In the genomic region with DNA sequence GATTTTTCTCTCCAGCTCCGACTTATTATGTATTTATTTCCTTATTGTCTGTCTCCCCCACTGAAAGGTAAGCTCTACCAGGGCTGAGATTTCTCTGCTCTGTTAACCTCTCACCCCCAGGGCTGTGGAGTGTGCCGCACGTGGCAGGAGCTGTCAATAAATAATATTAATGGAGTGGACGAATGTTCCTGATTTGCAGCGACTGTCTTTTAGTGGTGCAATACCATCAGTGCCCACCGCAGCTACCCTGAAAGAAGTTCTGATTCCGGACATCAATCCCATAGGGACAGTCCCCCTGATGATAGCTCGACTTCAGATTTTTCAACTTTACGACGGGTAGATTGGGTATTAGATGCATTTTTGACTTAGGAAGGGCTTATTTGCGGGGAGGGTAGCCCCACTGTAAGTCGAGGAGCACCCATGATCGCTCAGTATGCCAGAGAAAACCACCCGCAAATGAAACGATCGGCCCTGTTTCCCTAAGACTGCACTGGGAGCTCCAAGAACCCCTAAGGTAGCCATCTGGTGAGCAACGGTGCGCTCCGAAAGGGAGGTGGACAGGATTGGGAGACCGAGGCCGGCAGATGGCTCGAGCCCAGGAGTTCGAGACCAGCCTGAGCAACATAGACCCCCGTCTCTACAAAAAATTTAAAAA, we compare ENCODE assay signal across 8 cellular contexts. TPM values are rescaled to one million over a fixed set of nuclear protein-coding genes. Genes with fewer than 3 reads are reported as not detected.
DNase-seq lines count a peak whose midpoint lies in the region; ATAC-seq and TF ChIP-seq lines count a peak whose summit lies in the region.

No MANE protein-coding gene starts in this region.

- TF ChIP-seq CTCF in LNCaP clone FGC (IDR thresholded peaks at IDR 0.05; ENCODE audit: control insufficient read depth, extremely low read depth, insufficient read depth): no peak
- TF ChIP-seq CTCF in mucosa of descending colon (IDR thresholded peaks at IDR 0.05): no peak

- H3K4me3 Mint-ChIP-seq in central memory CD8-positive, alpha-beta T cell: peak overlapping the region; percentile 81

- DNase-seq in ELR (ENCODE audit: low read depth) (peak; percentile 30), LNCaP clone FGC (ENCODE audit: low read depth) (no peak), mucosa of descending colon (no peak)
- no peak for DNase-seq in central memory CD8-positive, alpha-beta T cell (ENCODE audit: low spot score in 2 of 2)
- DNase-seq in stimulated activated CD4-positive, alpha-beta T cell treated with anti-CD3 and anti-CD28 coated beads, Interleukin-2, amount 100 ng/mL, for 24 hours: no peak

- H3K4me3 ChIP-seq in LNCaP clone FGC (ENCODE audit: low read depth, low read length) (peak overlapping the region; percentile 60), mucosa of descending colon (peak overlapping the region; percentile 90)

- peaks cover 65% of the 10 kb centered on the region for H3K4me1 Mint-ChIP-seq in central memory CD8-positive, alpha-beta T cell

- intact Hi-C loops in mucosa of descending colon (cut with DNase I, micrococcal nuclease): no loop called here

- no peaks in the 10 kb centered on the region for H3K9me3 Mint-ChIP-seq in central memory CD8-positive, alpha-beta T cell

- no peaks in the 10 kb centered on the region for H3K9me3 ChIP-seq in mucosa of descending colon

- H3K27ac Mint-ChIP-seq in central memory CD8-positive, alpha-beta T cell (ENCODE audit: low read depth): peak overlapping the region; percentile 90

- ATAC-seq in central memory CD8-positive, alpha-beta T cell (replicated peaks; ENCODE audit: extremely low read depth, poor library complexity, severe bottlenecking): no peak
- no peak for ATAC-seq in mucosa of descending colon
- ATAC-seq in GM21737 (IDR thresholded peaks at IDR 0.05; ENCODE audit: unreplicated experiment): no peak
- no peak for ATAC-seq in HG02885 (IDR thresholded peaks at IDR 0.05; ENCODE audit: poor library complexity, unreplicated experiment)
- no peak for ATAC-seq in GM21528 (IDR thresholded peaks at IDR 0.05; ENCODE audit: low FRiP score, unreplicated experiment)

- H3K4me1 ChIP-seq in mucosa of descending colon (ENCODE audit: low read depth): peaks cover 25% of the 10 kb centered on the region

- H3K36me3 Mint-ChIP-seq in central memory CD8-positive, alpha-beta T cell (ENCODE audit: insufficient read depth): peaks cover 31% of the 10 kb centered on the region

- H3K36me3 ChIP-seq in mucosa of descending colon (ENCODE audit: low read depth): no peaks in the 10 kb centered on the region

- H3K27me3 Mint-ChIP-seq in central memory CD8-positive, alpha-beta T cell: peaks cover 10% of the 10 kb centered on the region

RNA-seq across cellular contexts. Expression of a gene that starts 1.0 kb away (rescaled TPM):
- total RNA-seq in mucosa of descending colon: 10 to 100 TPM; 27.8 to 34.4 (median 33.9) TPM
